Comparison of ENCODE assay signal across 2 cellular contexts in the genomic region with DNA sequence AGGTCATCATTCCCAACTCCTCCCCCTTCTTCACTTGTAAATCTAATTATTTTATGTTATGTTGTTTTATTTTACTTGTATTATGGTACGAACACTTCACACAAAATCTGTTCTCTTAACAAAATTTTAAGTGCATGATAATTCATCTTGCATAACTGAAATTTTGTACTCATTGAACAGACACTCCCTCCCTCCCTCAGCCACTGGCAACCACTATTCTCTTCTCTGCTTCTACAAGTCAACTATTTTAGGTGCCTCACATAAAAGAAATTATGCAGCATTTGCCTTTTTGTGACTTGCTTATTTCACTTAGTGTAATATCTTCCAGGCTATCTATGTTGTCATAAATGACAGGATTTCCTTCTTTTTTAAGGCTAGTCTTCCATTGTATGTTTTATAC.
TF ChIP-seq lines count a peak whose summit lies in the region.

No MANE protein-coding gene starts in this region.

TF ChIP-seq in SK-N-SH, 30 proteins besides CTCF, POLR2A, EP300 and RAD21 (continued from another document):
- TF ChIP-seq MXI1 (IDR thresholded peaks at IDR 0.05; ENCODE audit: low read depth, low read length) (no peak), NFIC (IDR thresholded peaks at IDR 0.05; ENCODE audit: borderline replicate concordance) (no peak), TEAD4 (IDR thresholded peaks at IDR 0.05; ENCODE audit: borderline replicate concordance, insufficient read depth) (no peak), RCOR1 (IDR thresholded peaks at IDR 0.05; ENCODE audit: low read length) (no peak)
- TF ChIP-seq, protein P1, sequence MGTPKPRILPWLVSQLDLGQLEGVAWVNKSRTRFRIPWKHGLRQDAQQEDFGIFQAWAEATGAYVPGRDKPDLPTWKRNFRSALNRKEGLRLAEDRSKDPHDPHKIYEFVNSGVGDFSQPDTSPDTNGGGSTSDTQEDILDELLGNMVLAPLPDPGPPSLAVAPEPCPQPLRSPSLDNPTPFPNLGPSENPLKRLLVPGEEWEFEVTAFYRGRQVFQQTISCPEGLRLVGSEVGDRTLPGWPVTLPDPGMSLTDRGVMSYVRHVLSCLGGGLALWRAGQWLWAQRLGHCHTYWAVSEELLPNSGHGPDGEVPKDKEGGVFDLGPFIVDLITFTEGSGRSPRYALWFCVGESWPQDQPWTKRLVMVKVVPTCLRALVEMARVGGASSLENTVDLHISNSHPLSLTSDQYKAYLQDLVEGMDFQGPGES (IDR thresholded peaks at IDR 0.05; ENCODE audit: low read depth, low read length): no peak

TF ChIP-seq in SK-N-SH treated with all-trans-retinoic acid at 6 μM for 48 hours, 23 proteins besides CTCF, POLR2A, EP300 and RAD21 (continued from another document):
- TF ChIP-seq, protein P2, sequence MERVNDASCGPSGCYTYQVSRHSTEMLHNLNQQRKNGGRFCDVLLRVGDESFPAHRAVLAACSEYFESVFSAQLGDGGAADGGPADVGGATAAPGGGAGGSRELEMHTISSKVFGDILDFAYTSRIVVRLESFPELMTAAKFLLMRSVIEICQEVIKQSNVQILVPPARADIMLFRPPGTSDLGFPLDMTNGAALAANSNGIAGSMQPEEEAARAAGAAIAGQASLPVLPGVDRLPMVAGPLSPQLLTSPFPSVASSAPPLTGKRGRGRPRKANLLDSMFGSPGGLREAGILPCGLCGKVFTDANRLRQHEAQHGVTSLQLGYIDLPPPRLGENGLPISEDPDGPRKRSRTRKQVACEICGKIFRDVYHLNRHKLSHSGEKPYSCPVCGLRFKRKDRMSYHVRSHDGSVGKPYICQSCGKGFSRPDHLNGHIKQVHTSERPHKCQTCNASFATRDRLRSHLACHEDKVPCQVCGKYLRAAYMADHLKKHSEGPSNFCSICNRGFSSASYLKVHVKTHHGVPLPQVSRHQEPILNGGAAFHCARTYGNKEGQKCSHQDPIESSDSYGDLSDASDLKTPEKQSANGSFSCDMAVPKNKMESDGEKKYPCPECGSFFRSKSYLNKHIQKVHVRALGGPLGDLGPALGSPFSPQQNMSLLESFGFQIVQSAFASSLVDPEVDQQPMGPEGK (CRISPR knock-in tag; IDR thresholded peaks at IDR 0.05; ENCODE audit: borderline replicate concordance): no peak
- TF ChIP-seq CSDC2 (CRISPR knock-in tag; IDR thresholded peaks at IDR 0.05) (no peak), TOX (CRISPR knock-in tag; IDR thresholded peaks at IDR 0.05; ENCODE audit: borderline replicate concordance) (no peak), ARNTL (CRISPR knock-in tag; IDR thresholded peaks at IDR 0.05; ENCODE audit: borderline replicate concordance, low read depth) (no peak), RARB (CRISPR knock-in tag; IDR thresholded peaks at IDR 0.05) (no peak), ZNF565 (CRISPR knock-in tag; conservative IDR thresholded peaks at IDR 0.05; ENCODE audit: low read depth) (no peak), ZFP3 (CRISPR knock-in tag; IDR thresholded peaks at IDR 0.05) (no peak), TCF4 (CRISPR knock-in tag; IDR thresholded peaks at IDR 0.05; ENCODE audit: borderline replicate concordance) (no peak), ZC3H10 (CRISPR knock-in tag; IDR thresholded peaks at IDR 0.05) (no peak), ESRRG (CRISPR knock-in tag; IDR thresholded peaks at IDR 0.05) (no peak), ZNF70 (CRISPR knock-in tag; IDR thresholded peaks at IDR 0.05) (no peak), BACH2 (CRISPR knock-in tag; IDR thresholded peaks at IDR 0.05; ENCODE audit: borderline replicate concordance) (no peak), SNAI2 (CRISPR knock-in tag; IDR thresholded peaks at IDR 0.05) (no peak), GLIS3 (CRISPR knock-in tag; IDR thresholded peaks at IDR 0.05) (no peak), PPARA (CRISPR knock-in tag; IDR thresholded peaks at IDR 0.05; ENCODE audit: borderline replicate concordance) (no peak)
- TF ChIP-seq, protein P3, sequence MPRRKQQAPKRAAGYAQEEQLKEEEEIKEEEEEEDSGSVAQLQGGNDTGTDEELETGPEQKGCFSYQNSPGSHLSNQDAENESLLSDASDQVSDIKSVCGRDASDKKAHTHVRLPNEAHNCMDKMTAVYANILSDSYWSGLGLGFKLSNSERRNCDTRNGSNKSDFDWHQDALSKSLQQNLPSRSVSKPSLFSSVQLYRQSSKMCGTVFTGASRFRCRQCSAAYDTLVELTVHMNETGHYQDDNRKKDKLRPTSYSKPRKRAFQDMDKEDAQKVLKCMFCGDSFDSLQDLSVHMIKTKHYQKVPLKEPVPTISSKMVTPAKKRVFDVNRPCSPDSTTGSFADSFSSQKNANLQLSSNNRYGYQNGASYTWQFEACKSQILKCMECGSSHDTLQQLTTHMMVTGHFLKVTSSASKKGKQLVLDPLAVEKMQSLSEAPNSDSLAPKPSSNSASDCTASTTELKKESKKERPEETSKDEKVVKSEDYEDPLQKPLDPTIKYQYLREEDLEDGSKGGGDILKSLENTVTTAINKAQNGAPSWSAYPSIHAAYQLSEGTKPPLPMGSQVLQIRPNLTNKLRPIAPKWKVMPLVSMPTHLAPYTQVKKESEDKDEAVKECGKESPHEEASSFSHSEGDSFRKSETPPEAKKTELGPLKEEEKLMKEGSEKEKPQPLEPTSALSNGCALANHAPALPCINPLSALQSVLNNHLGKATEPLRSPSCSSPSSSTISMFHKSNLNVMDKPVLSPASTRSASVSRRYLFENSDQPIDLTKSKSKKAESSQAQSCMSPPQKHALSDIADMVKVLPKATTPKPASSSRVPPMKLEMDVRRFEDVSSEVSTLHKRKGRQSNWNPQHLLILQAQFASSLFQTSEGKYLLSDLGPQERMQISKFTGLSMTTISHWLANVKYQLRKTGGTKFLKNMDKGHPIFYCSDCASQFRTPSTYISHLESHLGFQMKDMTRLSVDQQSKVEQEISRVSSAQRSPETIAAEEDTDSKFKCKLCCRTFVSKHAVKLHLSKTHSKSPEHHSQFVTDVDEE (CRISPR knock-in tag; IDR thresholded peaks at IDR 0.05): no peak
